ENCODE assay signal across 1 cellular context in the genomic region with DNA sequence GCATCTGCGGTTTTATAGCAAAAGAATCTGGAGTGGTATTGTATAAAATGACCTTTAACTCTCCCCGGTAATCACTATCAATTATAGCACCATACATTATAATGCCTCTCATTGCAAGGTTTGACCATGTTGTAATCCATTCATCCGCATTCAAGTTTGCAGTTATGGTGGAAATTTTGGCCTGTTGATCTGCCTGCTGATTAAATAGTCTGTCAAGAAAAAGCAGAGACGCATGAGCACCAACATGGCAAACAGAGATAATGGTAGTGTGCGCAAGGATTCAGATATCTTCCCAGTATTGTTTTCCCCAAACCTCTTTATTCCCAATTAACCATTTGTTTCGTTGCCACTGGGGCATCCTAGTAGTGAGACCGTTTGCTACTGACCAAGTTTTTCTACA.
TF ChIP-seq lines count a peak whose summit lies in the region.

No MANE protein-coding gene starts in this region.

TF ChIP-seq in HEK293, 187 proteins besides CTCF, POLR2A, EP300 and RAD21:
- peak; percentile 98 for TF ChIP-seq ZNF660 (tag by site-specific recombination; IDR thresholded peaks at IDR 0.05)
TF ChIP-seq in HEK293: peak in this region for 1; not testable (repeated sequence) for 186.
